In the genomic region with DNA sequence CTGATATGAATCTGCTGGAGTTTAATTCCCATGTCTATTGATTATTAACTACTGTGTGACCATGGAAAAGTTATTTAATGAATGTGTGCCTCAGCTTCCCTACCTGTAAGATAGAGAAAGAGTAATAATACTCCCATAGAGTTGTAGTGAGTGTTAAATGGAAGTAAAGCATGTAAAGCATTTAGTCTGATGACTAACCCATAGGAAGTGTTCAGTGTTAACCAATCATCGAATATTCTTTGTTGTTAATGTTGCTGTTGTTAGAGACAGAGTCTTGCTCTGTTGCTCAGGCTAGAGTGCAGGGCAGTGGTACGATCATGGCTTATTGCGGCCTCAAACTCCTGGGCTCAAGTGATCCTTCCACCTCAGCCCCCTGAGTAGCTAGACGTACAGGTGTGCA, we compare ENCODE assay signal across 6 cellular contexts.
"Had no signal": no experiment of that assay in that cellular context is flagged by ENCODE, and none has a peak within 500 bp of the region (broad histone marks: within the 10 kb centered on the region; RNA-seq: fewer than 3 reads in every experiment).

No MANE protein-coding gene starts in this region.

- DNase-seq: H9, HCEC 1CT, IMR-90 had no signal

- ATAC-seq: GM23338 had no signal

- FAIRE-seq: H1, H54 had no signal

- H3K4me2 ChIP-seq: GM23338 had no signal

- H3K4me3 ChIP-seq: GM23338 had no signal

- H2AFZ ChIP-seq: GM23338 had no signal
